24 cellular contexts compared by ENCODE assay signal in the genomic region with DNA sequence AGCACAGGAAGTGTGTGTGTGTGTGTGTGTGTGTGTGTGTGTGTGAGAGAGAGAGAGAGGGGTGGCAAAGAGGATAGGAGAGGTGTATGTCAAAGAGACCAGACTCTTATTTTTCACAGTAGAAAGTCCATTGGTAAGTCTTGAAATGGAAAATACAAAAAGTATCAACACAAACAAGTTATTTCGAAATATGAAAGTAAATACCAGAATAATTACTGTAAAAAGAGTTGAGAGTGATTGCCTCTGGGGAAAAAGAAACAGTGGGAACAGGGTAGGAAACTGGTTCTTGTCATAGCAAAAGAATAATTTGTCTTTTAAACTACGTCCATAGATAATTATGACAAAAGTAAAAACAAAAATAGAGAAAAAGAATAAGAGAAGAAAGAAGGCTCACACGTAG. TPM values are rescaled to one million over a fixed set of nuclear protein-coding genes. Genes with fewer than 3 reads are reported as not detected.
A peak's percentile ranks its signal among the peaks of the same experiment; 100 is the strongest.
DNase-seq lines count a peak whose midpoint lies in the region; ATAC-seq and TF ChIP-seq lines count a peak whose summit lies in the region.
"Had no signal": no experiment of that assay in that cellular context is flagged by ENCODE, and none has a peak within 500 bp of the region (broad histone marks: within the 10 kb centered on the region; RNA-seq: fewer than 3 reads in every experiment).

No MANE protein-coding gene starts in this region.

- DNase-seq in GM03348 (ENCODE audit: low spot score) (peak; percentile 35), adrenal gland (no peak), left lung (no peak), stomach (no peak), DMS153 (lab: John Stamatoyannopoulos, UW) (no peak), A673 (ENCODE audit: low spot score) (no peak), WTC11 (ENCODE audit: low spot score) (no peak), ovary (no peak)
- DNase-seq: activated CD4-positive, alpha-beta T cell treated with anti-CD3 and anti-CD28 coated beads, Interleukin-2, amount 50 U/mL, for 4 hours; activated gamma-delta T cell; CD8-positive, alpha-beta T cell; central memory CD4-positive, alpha-beta T cell; DMS53; glutamatergic neuron; KG1; NCI-H1694; NCI-H2227 treated with DMSO at 0.1 percent for 48 hours; PC-9; stimulated activated CD4-positive, alpha-beta T cell treated with anti-CD3 and anti-CD28 coated beads, Interleukin-15, amount 100 ng/mL, for 24 hours; WERI-Rb-1 had no signal

- peaks cover 4% of the 10 kb centered on the region; the same call in 1 of the 2 replicates for H3K4me1 Mint-ChIP-seq in WTC11

- POLR2A ChIA-PET in A673 (lab: Charles Lee; ENCODE audit: low non-redundant PET) = no interaction called here
- POLR2A ChIA-PET in WTC11 (lab: Charles Lee) = no interaction called here

- peaks cover 7% of the 10 kb centered on the region for H3K27me3 Mint-ChIP-seq in WTC11 (ENCODE audit: low read depth)

- H3K27ac ChIP-seq in adrenal gland = peak overlapping the region in 3 of 5 donors; percentile 6 to 70 (median 12)
- H3K27ac ChIP-seq in left lung = peak overlapping the region; percentile 11 to 29
- peak overlapping the region in 3 of 5 donors; percentile 11 to 66 (median 26) for H3K27ac ChIP-seq in stomach
- no peak overlapping the region for H3K27ac ChIP-seq in A673 (ENCODE audit: low read depth, low read length, poor library complexity, severe bottlenecking)
- H3K27ac ChIP-seq in ovary = no peak overlapping the region
- H3K27ac ChIP-seq: PC-9, SJSA1, thoracic aorta, WERI-Rb-1 had no signal

- intact Hi-C loops in adrenal gland (cut with DNase I) (no loop called here), left lung (cut with DNase I) (no loop called here), stomach (cut with DNase I; ENCODE audit: low total_unique reads) (no loop called here), A673 (cut with micrococcal nuclease; ENCODE audit: unreplicated experiment) (no loop called here), ovary (cut with DNase I) (no loop called here)

- H3K9me3 Mint-ChIP-seq in WTC11 = peaks cover 6% of the 10 kb centered on the region; the same call in 1 of the 2 replicates

- H3K4me3 Mint-ChIP-seq in WTC11 = no peak overlapping the region
- H3K4me3 Mint-ChIP-seq: CD8-positive, alpha-beta T cell had no signal

- CTCF ChIA-PET in A673 (lab: Charles Lee) (no interaction called here), WTC11 (lab: Charles Lee) (interaction anchor here (0.9 to 1.2 kb wide), 2 partner anchors 12 to 109 kb away, joined by 3 to 7 read pairs; no protein-coding TSS in a partner anchor)

- no peaks in the 10 kb centered on the region for H3K36me3 Mint-ChIP-seq in WTC11
- H3K36me3 Mint-ChIP-seq: CD8-positive, alpha-beta T cell had no signal

- whole genome bisulfite sequencing in adrenal gland, 4 donors = 65 to 71% (median 65%) methylated on average over 3 of the region's 3 CpGs
- WGBS in stomach, 5 donors = 72 to 89% (median 77%) methylated on average over 3 of the region's 3 CpGs
- 53 to 75% (median 72%) methylated on average over 3 of the region's 3 CpGs for WGBS in ovary, 3 donors

- H3K4me1 ChIP-seq in adrenal gland (replicated peaks in 1 of 2) (peaks cover 0 to 9% of the 10 kb centered on the region in 2 donors), left lung (peaks cover 0 to 2% of the 10 kb centered on the region in 2 donors), stomach (peaks cover 0 to 11% (median 10%) of the 10 kb centered on the region in 4 donors), A673 (ENCODE audit: insufficient read depth, low read length, poor library complexity, severe bottlenecking) (peaks cover 9% of the 10 kb centered on the region), ovary (ENCODE audit: insufficient read depth) (peaks cover 3% of the 10 kb centered on the region)
- H3K4me1 ChIP-seq: HAP-1 had no signal

- H3K36me3 ChIP-seq in adrenal gland (replicated peaks in 1 of 2) (no peaks in the 10 kb centered on the region), left lung (no peaks in the 10 kb centered on the region), stomach (no peaks in the 10 kb centered on the region), A673 (ENCODE audit: insufficient read depth, low read length, poor library complexity, severe bottlenecking) (no peaks in the 10 kb centered on the region), ovary (no peaks in the 10 kb centered on the region)
- H3K36me3 ChIP-seq: HAP-1, SJSA1, thoracic aorta, WERI-Rb-1 had no signal

- H3K9me3 ChIP-seq in adrenal gland (replicated peaks in 1 of 3) (no peaks in the 10 kb centered on the region), left lung (no peaks in the 10 kb centered on the region), stomach (no peaks in the 10 kb centered on the region), A673 (ENCODE audit: low read depth, low read length, poor library complexity, severe bottlenecking) (no peaks in the 10 kb centered on the region), ovary (no peaks in the 10 kb centered on the region)
- H3K9me3 ChIP-seq: HAP-1, mucosa of descending colon, SJSA1, thoracic aorta had no signal

- BruUV-seq in A673 (replicated peaks; lab: Mats Ljungman, UMichigan) = no TSS peak

- H3K4me3 ChIP-seq in adrenal gland = no peak overlapping the region
- no peak overlapping the region for H3K4me3 ChIP-seq in left lung
- H3K4me3 ChIP-seq in stomach = no peak overlapping the region
- H3K4me3 ChIP-seq in A673 (ENCODE audit: low read depth, low read length, poor library complexity, severe bottlenecking) = no peak overlapping the region
- H3K4me3 ChIP-seq in ovary = no peak overlapping the region
- H3K4me3 ChIP-seq: HAP-1, mucosa of descending colon, PC-9, SJSA1, thoracic aorta had no signal

- TF ChIP-seq CTCF in adrenal gland (IDR thresholded peaks at IDR 0.05) (no peak), left lung (IDR thresholded peaks at IDR 0.05) (no peak), stomach (IDR thresholded peaks at IDR 0.05) (no peak), A673 (conservative IDR thresholded peaks at IDR 0.05; ENCODE audit: low read depth, low read length) (no peak), WTC11 (IDR thresholded peaks at IDR 0.05) (no peak), ovary (IDR thresholded peaks at IDR 0.05) (no peak)

- no peaks in the 10 kb centered on the region for H3K27me3 ChIP-seq in adrenal gland
- no peaks in the 10 kb centered on the region for H3K27me3 ChIP-seq in left lung
- H3K27me3 ChIP-seq in stomach = no peaks in the 10 kb centered on the region
- H3K27me3 ChIP-seq in A673 (replicated peaks; ENCODE audit: insufficient read depth, low read depth, low read length, poor library complexity) = no peaks in the 10 kb centered on the region
- no peaks in the 10 kb centered on the region for H3K27me3 ChIP-seq in ovary
- H3K27me3 ChIP-seq: SJSA1 had no signal

- TF ChIP-seq EP300 in stomach (IDR thresholded peaks at IDR 0.05) (no peak), ovary (IDR thresholded peaks at IDR 0.05) (no peak)

- no peak for ATAC-seq in left lung
- no peak for ATAC-seq in WTC11
- ATAC-seq: CD8-positive, alpha-beta T cell had no signal

- H3K27ac Mint-ChIP-seq in WTC11 = no peak overlapping the region
- H3K27ac Mint-ChIP-seq: CD8-positive, alpha-beta T cell had no signal

- no peak for TF ChIP-seq POLR2A in adrenal gland (IDR thresholded peaks at IDR 0.05)
- no peak for TF ChIP-seq POLR2A in stomach (IDR thresholded peaks at IDR 0.05)
- TF ChIP-seq POLR2A in ovary (IDR thresholded peaks at IDR 0.05) = no peak

TF ChIP-seq in WTC11, 78 proteins besides CTCF, POLR2A, EP300 and RAD21 (continues in another document):
- TF ChIP-seq MAX (CRISPR knock-in tag; IDR thresholded peaks at IDR 0.05) = no peak
- no peak for TF ChIP-seq TEAD4 (CRISPR knock-in tag; IDR thresholded peaks at IDR 0.05)
- no peak for TF ChIP-seq ZNF138 (CRISPR knock-in tag; conservative IDR thresholded peaks at IDR 0.05)
- TF ChIP-seq ATF1 (CRISPR knock-in tag; IDR thresholded peaks at IDR 0.05) = no peak
- TF ChIP-seq, protein P1, sequence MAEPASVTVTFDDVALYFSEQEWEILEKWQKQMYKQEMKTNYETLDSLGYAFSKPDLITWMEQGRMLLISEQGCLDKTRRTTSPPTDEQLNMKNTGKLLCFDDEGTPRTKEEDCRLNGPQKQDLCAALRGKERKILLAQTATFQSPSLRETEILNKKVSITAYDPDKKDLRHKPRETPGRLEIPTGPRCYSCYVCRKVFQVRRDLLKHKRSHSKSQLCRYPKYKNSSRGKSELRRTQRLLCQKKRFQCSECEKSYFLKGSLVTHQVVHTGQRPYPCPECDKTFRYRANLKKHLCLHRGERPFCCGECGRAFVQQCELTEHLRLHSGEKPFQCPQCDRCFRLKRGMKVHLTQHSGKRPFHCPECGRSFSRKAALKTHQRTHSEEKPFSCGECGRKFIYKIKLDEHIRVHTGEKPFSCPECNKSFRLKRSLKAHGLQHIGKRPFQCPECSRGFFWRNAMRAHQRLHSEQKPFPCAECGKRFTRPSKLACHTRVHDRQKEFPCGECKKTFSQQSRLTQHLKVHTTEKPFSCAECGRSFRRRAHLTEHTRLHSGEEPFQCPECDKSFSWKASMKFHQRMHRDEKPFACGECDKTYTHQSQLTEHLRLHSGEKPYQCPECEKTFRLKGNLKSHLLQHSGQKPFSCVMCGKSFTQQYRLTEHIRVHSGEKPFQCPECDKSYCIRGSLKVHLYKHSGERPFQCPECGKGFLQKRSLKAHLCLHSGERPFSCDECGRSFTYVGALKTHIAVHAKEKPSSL (CRISPR knock-in tag; conservative IDR thresholded peaks at IDR 0.05) = no peak

RNA-seq across cellular contexts. Expression of gene EIF5AL1, which starts 29.0 kb away (rescaled TPM):
- total RNA-seq in adrenal gland (under 1 TPM in 5 of 8 donors, not detected in 3; 0.10 to 0.57 (median 0.41) TPM), left lung (under 1 TPM; 0.24 to 0.76 TPM), stomach (under 1 TPM in 2 of 5 donors, not detected in 3; 0.18 to 0.29 TPM), A673 (2021) (2.7 and 3.1 TPM in 2 replicates), WTC11 (2021) (0.17 to 0.23 TPM (median 0.21 TPM) in 3 replicates), ovary (under 1 TPM in 6 of 7 donors, not detected in 1; 0.10 to 0.72 (median 0.21) TPM)
- polyA plus RNA-seq in adrenal gland (1 to 10 TPM in 1 of 3 donors, under 1 TPM in 2; 0.88 to 1.9 (median 0.91) TPM), stomach (under 1 TPM; 0.46 to 0.75 (median 0.68) TPM), ovary (under 1 TPM; 0.15 to 0.43 TPM)

RNA-seq across cellular contexts. Expression of gene ZCCHC24, which starts 37.9 kb away (rescaled TPM):
- total RNA-seq in adrenal gland (10 to 100 TPM; 21.7 to 49.0 (median 28.8) TPM), left lung (10 to 100 TPM; 31.2 to 42.4 TPM), stomach (10 to 100 TPM in 4 of 5 donors, 1 to 10 TPM in 1; 9.7 to 60.3 (median 28.0) TPM), A673 (2021) (9.8 and 17.9 TPM in 2 replicates), WTC11 (2021) (6.0 to 7.7 TPM (median 6.2 TPM) in 3 replicates), ovary (10 to 100 TPM; 21.6 to 92.1 (median 72.0) TPM)
- polyA plus RNA-seq in adrenal gland (10 to 100 TPM in 2 of 3 donors, 1 to 10 TPM in 1; 8.7 to 19.9 (median 12.9) TPM), stomach (10 to 100 TPM; 13.3 to 53.0 (median 45.3) TPM), ovary (10 to 100 TPM; 33.5 to 35.9 TPM)

Comparison
In these comparisons a context has a peak if more than half of its experiments do, and no peak if none do; other contexts are left out.
1. H3K27ac ChIP-seq: peak in adrenal gland (3 of 5), left lung (2 of 2) and stomach (3 of 5); none in A673 (single experiment) and ovary (0 of 2).